In the genomic region with DNA sequence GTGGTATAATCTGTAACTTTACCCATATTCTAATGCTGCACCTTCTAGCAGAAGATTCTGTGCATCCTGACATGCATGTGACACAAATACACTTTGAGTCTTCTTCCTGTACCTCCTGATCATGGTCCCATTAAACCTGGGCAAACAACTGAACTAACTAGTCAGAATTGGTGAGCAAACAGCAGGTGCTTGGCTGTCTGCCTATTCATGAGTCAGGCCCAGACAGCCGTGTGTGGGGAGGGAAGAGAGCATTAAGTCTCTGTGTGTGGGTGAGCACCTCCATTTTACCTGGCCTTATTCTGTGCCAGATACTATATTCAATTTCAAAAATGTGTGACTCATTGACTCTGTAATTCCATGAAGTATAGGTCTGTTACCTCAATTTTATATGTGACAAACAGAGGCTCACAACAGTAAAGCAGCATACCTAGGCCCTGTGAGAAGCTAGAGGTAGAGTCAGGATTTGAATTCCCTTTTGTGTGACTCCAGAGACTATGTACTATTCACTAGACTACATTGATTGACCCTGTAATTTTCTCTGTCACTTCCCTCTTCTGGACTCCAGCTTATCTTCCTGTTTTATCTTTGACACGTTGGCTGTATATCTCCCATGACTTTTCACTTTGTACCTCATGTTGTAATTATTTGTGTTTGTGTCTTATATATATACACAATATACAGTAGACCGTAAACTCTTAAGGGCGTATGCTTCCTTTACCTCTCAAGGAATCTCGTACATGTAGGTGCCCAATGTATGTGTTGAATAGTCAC, we compare ENCODE assay signal across 7 cellular contexts. TPM values are rescaled to one million over a fixed set of nuclear protein-coding genes. Genes with fewer than 3 reads are reported as not detected.
DNase-seq lines count a peak whose midpoint lies in the region; ATAC-seq, FAIRE-seq and TF ChIP-seq lines count a peak whose summit lies in the region.

No MANE protein-coding gene starts in this region.

- peaks cover 6% of the 10 kb centered on the region for H4K20me1 ChIP-seq in PC-3 (ENCODE audit: low read length)
- H4K20me1 ChIP-seq in keratinocyte (ENCODE audit: control insufficient read depth, extremely low read depth, insufficient read depth, low read length), result no peaks in the 10 kb centered on the region

- TSS peak; percentile 28 for BruUV-seq in PC-3 (replicated peaks; lab: Mats Ljungman, UMichigan)

- POLR2A ChIA-PET in PC-3 (lab: Charles Lee; ENCODE audit: unreplicated experiment), result interaction anchor here (0.6 kb wide), 1 partner anchor 18 kb away, joined by 3 read pairs; no protein-coding TSS in a partner anchor

- TF ChIP-seq CTCF in PC-3 (conservative IDR thresholded peaks at IDR 0.05; ENCODE audit: low read depth, low read length) (no peak), keratinocyte (optimal IDR thresholded peaks at IDR 0.05 in 1 of 3, IDR thresholded peaks at IDR 0.05 in 1 of 3, conservative IDR thresholded peaks at IDR 0.05 in 1 of 3; ENCODE audit: extremely low read depth in 1 of 3, insufficient read depth in 2 of 3, low read length in 3 of 3) (no peak)

- peak; percentile 96 for FAIRE-seq in keratinocyte (lab: Jason Lieb, UNC)

- H2AFZ ChIP-seq in PC-3 (ENCODE audit: low read length) (no peak overlapping the region), keratinocyte (ENCODE audit: control insufficient read depth, low read length) (no peak overlapping the region)

- dilution Hi-C loops in keratinocyte (cut with MboI; ENCODE audit: extremely low pct_ligation_motif_present, low sequenced_read_pairs), result no loop called here

- H3K36me3 ChIP-seq in PC-3 (ENCODE audit: low read depth, low read length), result 0 out of 2 replicates have a peak, but pooled peaks cover 6% of the 10 kb centered on the region
- H3K36me3 ChIP-seq in keratinocyte (ENCODE audit: control insufficient read depth in 2 of 2, extremely low read depth in 1 of 2, insufficient read depth in 2 of 2, low read length in 2 of 2), result no peaks in the 10 kb centered on the region

- intact Hi-C loops in PC-3 (cut with micrococcal nuclease), result loop anchor here (1.0 to 2.0 kb wide), 5 partner anchors 11 to 65 kb away; partner anchors contain the start of gene SUSD6

- CTCF ChIA-PET in PC-3 (lab: Charles Lee), result no interaction called here

- H3K9ac ChIP-seq in PC-3 (ENCODE audit: low read length) (peak overlapping the region; percentile 20; the same call in 1 of the 2 replicates), keratinocyte (ENCODE audit: control insufficient read depth, extremely low read depth, insufficient read depth, low read length) (peak overlapping the region; percentile 26)

- H3K9me1 ChIP-seq in keratinocyte (ENCODE audit: control insufficient read depth, extremely low read depth, insufficient read depth, low read length), result peaks cover under 1% of the 10 kb centered on the region

- H3K79me2 ChIP-seq in PC-3 (ENCODE audit: low read length) (peaks cover 43% of the 10 kb centered on the region), keratinocyte (ENCODE audit: control insufficient read depth, insufficient read depth, low read length) (peaks cover 52% of the 10 kb centered on the region)

- H3K9me2 ChIP-seq in PC-3 (replicated peaks; ENCODE audit: low read length), result no peaks in the 10 kb centered on the region

- H3K4me1 ChIP-seq in PC-3 (ENCODE audit: insufficient read depth, low read length) (peaks cover 43% of the 10 kb centered on the region), keratinocyte (ENCODE audit: control insufficient read depth, extremely low read depth, insufficient read depth, low read length) (peaks cover 33% of the 10 kb centered on the region)

- H3K27me3 ChIP-seq in PC-3 (ENCODE audit: low read length), result no peaks in the 10 kb centered on the region
- H3K27me3 ChIP-seq in keratinocyte (ENCODE audit: control insufficient read depth, extremely low read depth, insufficient read depth, low read length), result no peaks in the 10 kb centered on the region

- H3K9me3 ChIP-seq in PC-3 (ENCODE audit: low read length) (peaks cover 10% of the 10 kb centered on the region), keratinocyte (ENCODE audit: control insufficient read depth, low read depth, low read length) (no peaks in the 10 kb centered on the region)

- H3K4me3 ChIP-seq in PC-3 (ENCODE audit: low read length) (peak overlapping the region; percentile 24; the same call in 1 of the 2 replicates), keratinocyte (ENCODE audit: control insufficient read depth in 2 of 3, extremely low read depth in 1 of 3, insufficient read depth in 2 of 3, low read depth in 1 of 3, low read length in 3 of 3) (peak overlapping the region in 1 of 3 experiments; percentile 5)

- ATAC-seq in PC-3, result peak; percentile 93

- H3K4me2 ChIP-seq in PC-3 (ENCODE audit: low read length) (peak overlapping the region; percentile 69), keratinocyte (ENCODE audit: control insufficient read depth, extremely low read depth, insufficient read depth, low read depth, low read length) (peak overlapping the region; percentile 58)

- H3K27ac ChIP-seq in PC-3 (ENCODE audit: low read length), result peak overlapping the region; percentile 82
- peak overlapping the region; percentile 76 for H3K27ac ChIP-seq in keratinocyte (ENCODE audit: control insufficient read depth, insufficient read depth, low read length)

- peak; percentile 71 for DNase-seq in LHCN-M2 (ENCODE audit: low read depth)
- DNase-seq in PC-3, result peak; percentile 99
- DNase-seq in activated effector memory CD4-positive, alpha-beta T cell treated with anti-CD3 and anti-CD28 coated beads, Interleukin-2, amount 50 U/mL, for 16 hours, result peak; percentile 90
- peak; percentile 87 for DNase-seq in keratinocyte (ENCODE audit: low read depth, low spot score)
- DNase-seq in stimulated activated CD4-positive, alpha-beta T cell treated with anti-CD3 and anti-CD28 coated beads, TNF-alpha, amount 100 ng/mL, for 1 hour (ENCODE audit: low read depth in 3 of 3, low spot score in 1 of 3), result peak; percentile 52 to 54 (median 53)
- DNase-seq in GOT3 (lab: John Stamatoyannopoulos, UW), result no peak
- DNase-seq in iPS-NIHi7 (ENCODE audit: extremely low spot score), result no peak

- H3F3A ChIP-seq in PC-3 (ENCODE audit: low read length, unreplicated experiment), result peaks cover 10% of the 10 kb centered on the region

RNA-seq across cellular contexts. Expression of gene SUSD6, which starts 32.2 kb away (rescaled TPM):
- 4.9 and 6.8 TPM in 2 replicates for total RNA-seq in LHCN-M2 (2014; rRNA removed)
- 5.1 TPM for polyA plus RNA-seq in LHCN-M2 (2012)
- 6.1 and 9.3 TPM in 2 replicates for total RNA-seq in PC-3 (2014; rRNA removed)
- 10.5 to 12.8 TPM (median 12.0 TPM) in 3 replicates for polyA plus RNA-seq in keratinocyte
- polyA plus RNA-seq in keratinocyte (2011; ENCODE audit: low read depth), result 9.1 TPM
- 4.2 and 5.2 TPM in 2 replicates for polyA plus RNA-seq in keratinocyte (2011; cell fraction: cytosol; rRNA removed)
- polyA plus RNA-seq in keratinocyte (2011; cell fraction: nucleus; rRNA removed), result 42.5 and 45.1 TPM in 2 replicates
- 9.9 and 16.3 TPM in 2 replicates for polyA plus RNA-seq in keratinocyte (2012; ENCODE audit: low replicate concordance)
- polyA minus RNA-seq in keratinocyte, result 17.4 to 22.2 TPM (median 19.8 TPM) in 3 replicates
- 7.5 TPM for polyA minus RNA-seq in keratinocyte (2011; cell fraction: cytosol; rRNA and poly(A)+ RNA removed)
- polyA minus RNA-seq in keratinocyte (2011; cell fraction: nucleus; rRNA and poly(A)+ RNA removed), result 26.7 and 33.3 TPM in 2 replicates

Comparison
In these comparisons a context has a peak if more than half of its experiments do, and no peak if none do; other contexts are left out.
1. DNase-seq: peak in LHCN-M2 (single experiment), PC-3 (single experiment), activated effector memory CD4-positive, alpha-beta T cell treated with anti-CD3 and anti-CD28 coated beads, Interleukin-2, amount 50 U/mL, for 16 hours (single experiment), keratinocyte (single experiment) and stimulated activated CD4-positive, alpha-beta T cell treated with anti-CD3 and anti-CD28 coated beads, TNF-alpha, amount 100 ng/mL, for 1 hour (3 of 3); none in GOT3 (single experiment) and iPS-NIHi7 (single experiment).